1 cellular context compared by ENCODE assay signal in genomic region chr6:43914272-43915147, GRCh38.
A peak's percentile ranks its signal among the peaks of the same experiment; 100 is the strongest.
TF ChIP-seq lines count a peak whose summit lies in the region.

No MANE protein-coding gene starts in this region.

TF ChIP-seq in HepG2, 621 proteins besides CTCF, POLR2A, EP300 and RAD21 (continued from another document):
- TF ChIP-seq ZNF512 (CRISPR knock-in tag; IDR thresholded peaks at IDR 0.05): no peak
- peak; percentile 74; the same call in 1 of the 2 replicates for TF ChIP-seq ZNF784 (CRISPR knock-in tag; IDR thresholded peaks at IDR 0.05; ENCODE audit: borderline replicate concordance)
- TF ChIP-seq ZFAT (CRISPR knock-in tag; conservative IDR thresholded peaks at IDR 0.05): no peak
- no peak for TF ChIP-seq ZFP90 (CRISPR knock-in tag; IDR thresholded peaks at IDR 0.05; ENCODE audit: borderline replicate concordance)
- no peak for TF ChIP-seq ZNF737 (CRISPR knock-in tag; IDR thresholded peaks at IDR 0.05; ENCODE audit: borderline replicate concordance)
- no peak for TF ChIP-seq TBX3 (IDR thresholded peaks at IDR 0.05; ENCODE audit: borderline replicate concordance)
- TF ChIP-seq HOXA9 (CRISPR knock-in tag; IDR thresholded peaks at IDR 0.05; ENCODE audit: borderline replicate concordance): no peak
- TF ChIP-seq ZNF891 (CRISPR knock-in tag; IDR thresholded peaks at IDR 0.05): peak; percentile 55; the same call in 1 of the 2 replicates
- TF ChIP-seq HNRNPL (IDR thresholded peaks at IDR 0.05; ENCODE audit: low read depth, low read length): 0 out of 2 replicates have a peak, but pooled peaks have one; percentile 50
- TF ChIP-seq SMAD3 (CRISPR knock-in tag; IDR thresholded peaks at IDR 0.05): no peak
- TF ChIP-seq ZNF280B (CRISPR knock-in tag; IDR thresholded peaks at IDR 0.05; ENCODE audit: borderline replicate concordance): peak; percentile 81
- TF ChIP-seq ZNF414 (CRISPR knock-in tag; IDR thresholded peaks at IDR 0.05): no peak
- no peak for TF ChIP-seq ZNF674 (CRISPR knock-in tag; IDR thresholded peaks at IDR 0.05; ENCODE audit: low read depth)
- no peak for TF ChIP-seq SRSF4 (IDR thresholded peaks at IDR 0.05; ENCODE audit: low read depth, low read length, poor library complexity, severe bottlenecking)
- TF ChIP-seq MXD3 (CRISPR knock-in tag; IDR thresholded peaks at IDR 0.05): no peak
